Comparison of ENCODE assay signal across 8 cellular contexts in genomic region chr5:149549461-149550266, GRCh38. TPM values are rescaled to one million over a fixed set of nuclear protein-coding genes. Genes with fewer than 3 reads are reported as not detected.
DNase-seq lines count a peak whose midpoint lies in the region; ATAC-seq, FAIRE-seq and TF ChIP-seq lines count a peak whose summit lies in the region.

No MANE protein-coding gene starts in this region.

- H3K4me1 ChIP-seq in BLaER1 (peaks cover 40% of the 10 kb centered on the region), adipocyte (ENCODE audit: control insufficient read depth, insufficient read depth, low read length) (peaks cover 30% of the 10 kb centered on the region), iPS-15b (ENCODE audit: control insufficient read depth, insufficient read depth, low read length) (peaks cover 6% of the 10 kb centered on the region), gastrocnemius medialis (peaks cover 52 to 55% of the 10 kb centered on the region in 2 donors)

- H3K9me3 ChIP-seq in BLaER1 (no peaks in the 10 kb centered on the region), adipocyte (ENCODE audit: control insufficient read depth, low read length) (no peaks in the 10 kb centered on the region), iPS-15b (ENCODE audit: control insufficient read depth, insufficient read depth, low read length) (no peaks in the 10 kb centered on the region), gastrocnemius medialis (no peaks in the 10 kb centered on the region)

- peak overlapping the region; percentile 93 for H3K4me3 ChIP-seq in BLaER1
- peak overlapping the region; percentile 99 for H3K4me3 ChIP-seq in adipocyte (ENCODE audit: low read length)
- H3K4me3 ChIP-seq in iPS-15b (ENCODE audit: low read depth, low read length), result peak overlapping the region; percentile 94
- peak overlapping the region; percentile 85 to 99 (median 96) for H3K4me3 ChIP-seq in gastrocnemius medialis

- TF ChIP-seq POLR2A in gastrocnemius medialis (IDR thresholded peaks at IDR 0.05), result no peak

- peak overlapping the region; percentile 98 for H3K27ac ChIP-seq in BLaER1
- H3K27ac ChIP-seq in gastrocnemius medialis, result peak overlapping the region; percentile 99 to 100 (median 99)

- H3K9ac ChIP-seq in BLaER1 (peak overlapping the region; percentile 99), adipocyte (ENCODE audit: low read length) (peak overlapping the region; percentile 100), iPS-15b (ENCODE audit: low read depth, low read length) (peak overlapping the region; percentile 98)

- H3K36me3 ChIP-seq in BLaER1, result peaks cover 51% of the 10 kb centered on the region
- peaks cover 35% of the 10 kb centered on the region for H3K36me3 ChIP-seq in adipocyte (ENCODE audit: control insufficient read depth, insufficient read depth, low read length, severe bottlenecking)
- H3K36me3 ChIP-seq in iPS-15b (ENCODE audit: control insufficient read depth, insufficient read depth, low read length), result peaks cover 11% of the 10 kb centered on the region
- peaks cover 0 to 24% of the 10 kb centered on the region in 2 donors for H3K36me3 ChIP-seq in gastrocnemius medialis

- H4K20me1 ChIP-seq in BLaER1, result peaks cover 56% of the 10 kb centered on the region

- intact Hi-C loops in gastrocnemius medialis (cut with DNase I; ENCODE audit: low total_unique reads), result loop anchor here (5.0 to 10.0 kb wide), 3 partner anchors 37 to 395 kb away; partner anchors contain the start of gene AFAP1L1

- no peak for TF ChIP-seq CTCF in gastrocnemius medialis (IDR thresholded peaks at IDR 0.05 in 4 of 5, conservative IDR thresholded peaks at IDR 0.05 in 1 of 5)

- ATAC-seq in GM18909 (IDR thresholded peaks at IDR 0.05; ENCODE audit: poor library complexity, unreplicated experiment) (peak; percentile 39), gastrocnemius medialis (no peak)

- peak overlapping the region; percentile 85 for H3K4me2 ChIP-seq in BLaER1

- H3K27me3 ChIP-seq in BLaER1, result no peaks in the 10 kb centered on the region
- H3K27me3 ChIP-seq in adipocyte (replicated peaks; ENCODE audit: control insufficient read depth, insufficient read depth, low read length), result no peaks in the 10 kb centered on the region
- no peaks in the 10 kb centered on the region for H3K27me3 ChIP-seq in iPS-15b (ENCODE audit: control insufficient read depth, insufficient read depth, low read length)
- no peaks in the 10 kb centered on the region for H3K27me3 ChIP-seq in gastrocnemius medialis

- no peak for FAIRE-seq in RCC 7860 (lab: Jason Lieb, UNC)

- in situ Hi-C loops in gastrocnemius medialis (cut with MboI; ENCODE audit: low sequenced_read_pairs in 4 of 4), result loop anchor here in 3 of 4 donors (5.0 to 25.0 kb wide), 4 partner anchors 92 to 412 kb away; partner anchors contain the start of gene ABLIM3 (in 1 of the 3)

- DNase-seq in HK-2 (ENCODE audit: unreplicated experiment) (peak; percentile 21), RCC 7860 (ENCODE audit: low spot score) (peak; percentile 45), adipocyte (ENCODE audit: low read depth) (peak; percentile 62), gastrocnemius medialis (no peak), mucosa of gallbladder (ENCODE audit: low spot score) (no peak)

RNA-seq across cellular contexts. Expression of gene CSNK1A1, which starts 1.6 kb away (rescaled TPM):
- total RNA-seq in gastrocnemius medialis, result 100 to 1,000 TPM; 157 to 252 (median 215) TPM
- 253 TPM for total RNA-seq in mucosa of gallbladder

RNA-seq across cellular contexts. Expression of gene ARHGEF37, which starts 31.6 kb away (rescaled TPM):
- total RNA-seq in gastrocnemius medialis, result 10 to 100 TPM in 3 of 4 donors, 1 to 10 TPM in 1; 9.5 to 28.6 (median 21.0) TPM
- total RNA-seq in mucosa of gallbladder, result 32.8 TPM

Comparison
In these comparisons a context has a peak if more than half of its experiments do, and no peak if none do; other contexts are left out.
1. DNase-seq: peak in HK-2 (single experiment), RCC 7860 (single experiment) and adipocyte (single experiment); none in gastrocnemius medialis (0 of 2) and mucosa of gallbladder (single experiment).
2. Peak in every context shown above with its lines, with median percentiles within 50 percentile points of each other: H3K4me3 ChIP-seq and H3K9ac ChIP-seq.